16 cellular contexts compared by ENCODE assay signal in the genomic region with DNA sequence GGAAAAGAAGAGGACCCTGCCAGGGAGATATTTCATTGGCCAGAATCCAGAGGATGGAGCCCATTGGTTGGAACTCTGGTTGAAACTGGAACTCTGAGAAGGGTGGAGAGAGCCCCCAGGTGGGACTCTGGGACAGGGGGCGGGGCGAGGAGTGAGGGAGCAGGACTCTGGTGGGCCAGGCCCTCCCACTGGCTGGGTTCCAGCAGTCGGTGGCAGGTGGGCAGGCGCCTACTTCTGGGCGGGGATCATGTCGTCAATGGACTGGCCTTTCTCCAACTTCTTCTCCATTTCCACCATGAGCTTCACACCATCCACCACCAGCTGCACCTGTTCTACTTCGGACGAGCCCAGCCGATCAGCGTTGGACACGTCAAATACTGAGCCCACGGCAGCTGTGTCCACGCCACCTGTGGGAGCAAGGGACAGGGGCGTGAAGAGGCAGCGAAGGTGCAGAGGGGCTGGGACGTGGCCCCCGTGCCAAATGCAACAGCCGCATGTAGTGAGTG. TPM values are rescaled to one million over a fixed set of nuclear protein-coding genes. Genes with fewer than 3 reads are reported as not detected.
DNase-seq lines count a peak whose midpoint lies in the region; ATAC-seq, FAIRE-seq and TF ChIP-seq lines count a peak whose summit lies in the region.
"Had no signal": no experiment of that assay in that cellular context is flagged by ENCODE, and none has a peak within 500 bp of the region (broad histone marks: within the 10 kb centered on the region; RNA-seq: fewer than 3 reads in every experiment).

No MANE protein-coding gene starts in this region.

- no peak overlapping the region for H3K56ac ChIP-seq in H1 (replicated peaks; ENCODE audit: insufficient read length, low read depth, low read length)

- POLR2A ChIA-PET in H1 (lab: Charles Lee; ENCODE audit: partially characterized antibody) = interaction anchor here (0.7 to 2.1 kb wide), 6 partner anchors 19 to 214 kb away, joined by 3 to 6 read pairs (median 3); a partner anchor contains a TSS
- POLR2A ChIA-PET in CD8-positive, alpha-beta memory T cell (lab: Charles Lee) = no interaction called here

- H3K4me1 ChIP-seq in BE2C (peaks cover 4% of the 10 kb centered on the region; the same call in 1 of the 2 replicates), H1 (replicated peaks in 1 of 4; ENCODE audit: control insufficient read depth in 3 of 4, insufficient read depth in 4 of 4, low read length in 3 of 4) (no peaks in the 10 kb centered on the region; a peak in 2 of 7 replicates)
- H3K4me1 ChIP-seq in CD8-positive, alpha-beta memory T cell (ENCODE audit: insufficient read depth, low read length) = no peaks in the 10 kb centered on the region
- H3K4me1 ChIP-seq: pancreas, spleen had no signal

- H3K9me3 ChIP-seq in BE2C (no peaks in the 10 kb centered on the region), H1 (ENCODE audit: insufficient read depth in 2 of 2, low read depth in 1 of 2, low read length in 1 of 2) (no peaks in the 10 kb centered on the region)
- no peaks in the 10 kb centered on the region for H3K9me3 ChIP-seq in CD8-positive, alpha-beta memory T cell (ENCODE audit: low read length)
- H3K9me3 ChIP-seq: MG63, mucosa of descending colon, pancreas had no signal

- 0 out of 2 replicates have a peak overlapping the region, but pooled peaks have one; percentile 72 for H2BK15ac ChIP-seq in H1 (ENCODE audit: low read length)

- H2BK20ac ChIP-seq in H1 (ENCODE audit: low read length) = no peak overlapping the region

- WGBS in H1 (ENCODE audit: extremely low coverage in 1 of 2, insufficient coverage in 1 of 2, insufficient read length in 1 of 2, insufficient replicate concordance in 2 of 2, low coverage in 1 of 2, low lambda C conversion rate in 2 of 2, missing lambda C conversion rate in 1 of 2), 2 experiments = 82% methylated on average over 18 of the region's 18 CpGs; no CpG with 5 or more reads in 1 of the 2 experiments

- no peak for TF ChIP-seq POLR2A in H1 (IDR thresholded peaks at IDR 0.05; ENCODE audit: control extremely low read depth in 1 of 2, low read depth in 2 of 2, low read length in 2 of 2)

- H2BK5ac ChIP-seq in H1 (ENCODE audit: low read depth, low read length) = no peak overlapping the region

- no peaks in the 10 kb centered on the region for H3K9me3 Mint-ChIP-seq in CD8-positive, alpha-beta memory T cell

- no peak overlapping the region for H3K14ac ChIP-seq in H1 (ENCODE audit: insufficient read length)

- no peak for FAIRE-seq in H1 (lab: Jason Lieb, UNC)
- FAIRE-seq: endothelial cell of umbilical vein, pancreas had no signal

- no peaks in the 10 kb centered on the region for H4K20me1 ChIP-seq in H1 (replicated peaks in 1 of 2; ENCODE audit: control insufficient read depth in 1 of 2, insufficient read depth in 2 of 2, low read length in 2 of 2)

- peak; percentile 65 for DNase-seq in BE2C
- DNase-seq in H7 = peak; percentile 87
- DNase-seq in NCI-H2171 treated with DMSO at 0.1 percent for 48 hours (lab: John Stamatoyannopoulos, UW) = peak; percentile 90
- DNase-seq in H1 (ENCODE audit: low read depth in 1 of 2, low spot score in 2 of 2) = peak in 1 of 2 experiments; percentile 60
- no peak for DNase-seq in activated CD4-positive, alpha-beta T cell treated with anti-CD3 and anti-CD28 coated beads for 1 hour
- no peak for DNase-seq in CD8-positive, alpha-beta memory T cell
- DNase-seq: activated T-cell treated with anti-CD3 and anti-CD28 coated beads, Interleukin-2, amount 50 U/mL, for 72 hours; islet precursor cell; MG63; mucosa of descending colon; spleen; T1000 had no signal

- no peak for TF ChIP-seq EP300 in H1 (IDR thresholded peaks at IDR 0.05; ENCODE audit: borderline replicate concordance in 1 of 2, low read depth in 2 of 2, low read length in 2 of 2)

- H2AFZ ChIP-seq in H1 (ENCODE audit: low read length) = no peak overlapping the region

- no peak overlapping the region for H3K27ac ChIP-seq in H1 (ENCODE audit: low read depth, low read length)
- no peak overlapping the region for H3K27ac ChIP-seq in CD8-positive, alpha-beta memory T cell (ENCODE audit: low read depth, low read length)
- H3K27ac ChIP-seq: pancreas, spleen had no signal

- H2BK12ac ChIP-seq in H1 (ENCODE audit: low read depth, low read length) = peak overlapping the region; percentile 43; the same call in 1 of the 2 replicates

- no peak overlapping the region for H2BK120ac ChIP-seq in H1 (replicated peaks; ENCODE audit: low read depth, low read length)

- H3K18ac ChIP-seq in H1 (ENCODE audit: extremely low read depth, low read length) = no peak overlapping the region

- no peak overlapping the region for H4K5ac ChIP-seq in H1 (ENCODE audit: insufficient read length, low read depth, low read length)

- CTCF ChIA-PET in H1 (lab: Charles Lee; ENCODE audit: partially characterized antibody) = interaction anchor here (0.6 to 1.9 kb wide), 6 partner anchors 11 to 89 kb away, joined by 3 to 7 read pairs (median 3); no protein-coding TSS in a partner anchor
- CTCF ChIA-PET in CD8-positive, alpha-beta memory T cell (lab: Charles Lee) = no interaction called here

- TF ChIP-seq CTCF in BE2C (IDR thresholded peaks at IDR 0.05; ENCODE audit: low read depth, low read length) (no peak), H1 (IDR thresholded peaks at IDR 0.05; ENCODE audit: control extremely low read depth in 1 of 3, insufficient read depth in 1 of 3, low read depth in 1 of 3, low read length in 3 of 3) (no peak)

- H3K36me3 ChIP-seq in BE2C (no peaks in the 10 kb centered on the region), H7 (replicated peaks; ENCODE audit: control insufficient read depth, insufficient read depth, low read length) (no peaks in the 10 kb centered on the region), H1 (ENCODE audit: control insufficient read depth in 2 of 4, insufficient read depth in 4 of 4, low read length in 3 of 4) (no peaks in the 10 kb centered on the region; a peak in 1 of 8 replicates)
- H3K36me3 ChIP-seq in CD8-positive, alpha-beta memory T cell (ENCODE audit: insufficient read depth, low read length) = no peaks in the 10 kb centered on the region
- H3K36me3 ChIP-seq: MG63, pancreas had no signal

- no peaks in the 10 kb centered on the region for H3K23me2 ChIP-seq in H1 (ENCODE audit: low read depth, low read length)

- no peaks in the 10 kb centered on the region for H3K79me2 ChIP-seq in H1 (ENCODE audit: control insufficient read depth in 1 of 2, insufficient read depth in 2 of 2, low read length in 2 of 2)

- no peak for TF ChIP-seq RAD21 in H1 (IDR thresholded peaks at IDR 0.05 in 1 of 2, conservative IDR thresholded peaks at IDR 0.05 in 1 of 2; ENCODE audit: low read depth in 2 of 2, low read length in 2 of 2)

- H3K36me3 Mint-ChIP-seq in CD8-positive, alpha-beta memory T cell = peaks cover 2 to 11% (median 3%) of the 10 kb centered on the region in 3 donors

- no peak overlapping the region for H3K4me3 Mint-ChIP-seq in CD8-positive, alpha-beta memory T cell
- H3K4me3 Mint-ChIP-seq: activated T-cell treated with anti-CD3 and anti-CD28 coated beads, Interleukin-2, amount 50 U/mL, for 72 hours had no signal

- no peaks in the 10 kb centered on the region for H3K79me1 ChIP-seq in H1 (ENCODE audit: low read depth, low read length)

- H3K27me3 ChIP-seq in BE2C = no peaks in the 10 kb centered on the region
- H3K27me3 ChIP-seq in H7 (ENCODE audit: control insufficient read depth, insufficient read depth, low read length) = peaks cover 5% of the 10 kb centered on the region
- peaks cover 0 to 13% (median 10%) of the 10 kb centered on the region in 4 experiments; a peak in 3 of 7 replicates for H3K27me3 ChIP-seq in H1 (replicated peaks in 1 of 4; ENCODE audit: control insufficient read depth in 3 of 4, extremely low read depth in 1 of 4, insufficient read depth in 3 of 4, low read length in 3 of 4)
- no peaks in the 10 kb centered on the region for H3K27me3 ChIP-seq in CD8-positive, alpha-beta memory T cell (ENCODE audit: insufficient read depth, low read length, poor library complexity, severe bottlenecking)
- H3K27me3 ChIP-seq: MG63, pancreas had no signal

- no peak overlapping the region for H3K9ac ChIP-seq in H1 (replicated peaks in 1 of 4; ENCODE audit: extremely low read depth in 1 of 4, low read depth in 3 of 4, low read length in 3 of 4)

- H3K4me2 ChIP-seq in H1 (ENCODE audit: insufficient read depth in 1 of 2, low read depth in 2 of 2, low read length in 2 of 2) = 0 out of 4 replicates have a peak overlapping the region, but pooled peaks of 1 of the 2 experiments have one; percentile 42

- H2AK5ac ChIP-seq in H1 (ENCODE audit: low read depth, low read length) = no peak overlapping the region

- H3K4ac ChIP-seq in H1 (replicated peaks; ENCODE audit: insufficient read length, low read depth, low read length) = no peak overlapping the region

- H4K8ac ChIP-seq in H1 (ENCODE audit: extremely low read depth, insufficient read depth, low read length) = peak overlapping the region; percentile 15; the same call in 1 of the 2 replicates

- no peak overlapping the region for H3K4me3 ChIP-seq in BE2C (ENCODE audit: low read depth, low read length)
- H3K4me3 ChIP-seq in H7 (ENCODE audit: insufficient read depth, low read depth, low read length) = no peak overlapping the region
- no peak overlapping the region for H3K4me3 ChIP-seq in H1 (ENCODE audit: extremely low read depth in 1 of 4, insufficient read depth in 2 of 4, low read depth in 3 of 4, low read length in 4 of 4)
- H3K4me3 ChIP-seq in CD8-positive, alpha-beta memory T cell (ENCODE audit: low read length) = no peak overlapping the region
- H3K4me3 ChIP-seq: MG63, mucosa of descending colon, pancreas, spleen had no signal

- no peak overlapping the region for H3K27ac Mint-ChIP-seq in CD8-positive, alpha-beta memory T cell
- H3K27ac Mint-ChIP-seq: activated T-cell treated with anti-CD3 and anti-CD28 coated beads, Interleukin-2, amount 50 U/mL, for 72 hours had no signal

- peaks cover 0 to 2% (median 0%) of the 10 kb centered on the region in 3 donors for H3K4me1 Mint-ChIP-seq in CD8-positive, alpha-beta memory T cell

- H4K91ac ChIP-seq in H1 (replicated peaks; ENCODE audit: insufficient read length, low read length) = no peak overlapping the region

- H3K27me3 Mint-ChIP-seq in CD8-positive, alpha-beta memory T cell = peaks cover 0 to 2% of the 10 kb centered on the region in 2 donors

- no peak for ATAC-seq in HG03342 (IDR thresholded peaks at IDR 0.05; ENCODE audit: unreplicated experiment)
- ATAC-seq in HG02840 (IDR thresholded peaks at IDR 0.05; ENCODE audit: low FRiP score, unreplicated experiment) = no peak
- ATAC-seq: activated T-cell treated with anti-CD3 and anti-CD28 coated beads, Interleukin-2, amount 50 U/mL, for 72 hours; mucosa of descending colon; pancreas had no signal

- no peak overlapping the region for H3K23ac ChIP-seq in H1 (ENCODE audit: insufficient read length)

RNA-seq across cellular contexts. Expression of a gene that starts 16.1 kb away (rescaled TPM):
- 1.0 TPM for polyA plus RNA-seq in BE2C (2012; ENCODE audit: insufficient read depth, insufficient read length, low read depth)
- not detected in 2 replicates for total RNA-seq in H7 (2014; rRNA removed; shearing (Covaris generic))
- not detected in 2 replicates for total RNA-seq in H1 (2021; fragmentation: NEBNext Ultra II Directional; extraction: Animal tissue kit (Norgen Biotek cat#: 25700))
- polyA plus RNA-seq in H1 (2011; rRNA removed) = 0.08 and 0.09 TPM in 2 replicates
- polyA plus RNA-seq in H1 (2011; cell fraction: cytosol; rRNA removed) = 0.09 TPM
- polyA plus RNA-seq in H1 (2011; cell fraction: nucleus; rRNA removed) = 0.06 TPM
- polyA plus RNA-seq in H1 (2012, experiment 1 of 2) = 0.13 to 0.28 TPM in 2 of 4 replicates, not detected in the others
- 0.09 TPM for polyA plus RNA-seq in H1 (2012, experiment 2 of 2)
- 0.06 TPM for polyA plus RNA-seq in H1 (2013, experiment 1 of 2)
- 0.06 TPM for polyA plus RNA-seq in H1 (2013, experiment 2 of 2)
- polyA minus RNA-seq in H1 (2011; rRNA and poly(A)+ RNA removed) = not detected in 2 replicates
- polyA minus RNA-seq in H1 (2011; cell fraction: cytosol; rRNA and poly(A)+ RNA removed) = not detected
- polyA minus RNA-seq in H1 (2011; cell fraction: nucleus; rRNA and poly(A)+ RNA removed) = not detected
- total RNA-seq in CD8-positive, alpha-beta memory T cell = not detected
- polyA plus RNA-seq in CD8-positive, alpha-beta memory T cell = 0.13 TPM
- total RNA-seq: activated T-cell treated with anti-CD3 and anti-CD28 coated beads, Interleukin-2, amount 50 U/mL, for 72 hours; endothelial cell of umbilical vein had no signal
- polyA plus RNA-seq: endothelial cell of umbilical vein had no signal

RNA-seq across cellular contexts. Expression of a gene that starts 34.0 kb away (rescaled TPM):
- not detected for polyA plus RNA-seq in BE2C (2012; ENCODE audit: insufficient read depth, insufficient read length, low read depth)
- total RNA-seq in H7 (2014; rRNA removed; shearing (Covaris generic)) = 1.6 and 1.8 TPM in 2 replicates
- 2.8 and 3.2 TPM in 2 replicates for total RNA-seq in H1 (2021; fragmentation: NEBNext Ultra II Directional; extraction: Animal tissue kit (Norgen Biotek cat#: 25700))
- polyA plus RNA-seq in H1 (2011; rRNA removed) = 1.3 and 2.4 TPM in 2 replicates
- polyA plus RNA-seq in H1 (2011; cell fraction: cytosol; rRNA removed) = 2.7 TPM
- 3.0 TPM for polyA plus RNA-seq in H1 (2011; cell fraction: nucleus; rRNA removed)
- polyA plus RNA-seq in H1 (2012, experiment 1 of 2) = 0.50 to 1.9 TPM (median 1.8 TPM) in 4 replicates
- 2.0 TPM for polyA plus RNA-seq in H1 (2012, experiment 2 of 2)
- 3.0 TPM for polyA plus RNA-seq in H1 (2013, experiment 1 of 2)
- 2.4 TPM for polyA plus RNA-seq in H1 (2013, experiment 2 of 2)
- polyA minus RNA-seq in H1 (2011; rRNA and poly(A)+ RNA removed) = 0.41 and 0.50 TPM in 2 replicates
- 1.0 TPM for polyA minus RNA-seq in H1 (2011; cell fraction: cytosol; rRNA and poly(A)+ RNA removed)
- 1.00 TPM for polyA minus RNA-seq in H1 (2011; cell fraction: nucleus; rRNA and poly(A)+ RNA removed)
- total RNA-seq in CD8-positive, alpha-beta memory T cell = not detected
- polyA plus RNA-seq in CD8-positive, alpha-beta memory T cell = not detected
- total RNA-seq: endothelial cell of umbilical vein, mucosa of descending colon had no signal
- polyA plus RNA-seq: endothelial cell of umbilical vein had no signal

RNA-seq across cellular contexts. Expression of a gene that starts 55.5 kb away (rescaled TPM):
- polyA plus RNA-seq in BE2C (2012; ENCODE audit: insufficient read depth, insufficient read length, low read depth) = 43.6 TPM
- total RNA-seq in H7 (2014; rRNA removed; shearing (Covaris generic)) = 16.1 and 26.5 TPM in 2 replicates
- 46.8 and 49.8 TPM in 2 replicates for total RNA-seq in H1 (2021; fragmentation: NEBNext Ultra II Directional; extraction: Animal tissue kit (Norgen Biotek cat#: 25700))
- polyA plus RNA-seq in H1 (2011; rRNA removed) = 12.3 and 22.4 TPM in 2 replicates
- polyA plus RNA-seq in H1 (2011; cell fraction: cytosol; rRNA removed) = 11.8 TPM
- polyA plus RNA-seq in H1 (2011; cell fraction: nucleus; rRNA removed) = 25.0 TPM
- 37.1 to 48.7 TPM (median 42.2 TPM) in 4 replicates for polyA plus RNA-seq in H1 (2012, experiment 1 of 2)
- 29.4 TPM for polyA plus RNA-seq in H1 (2012, experiment 2 of 2)
- polyA plus RNA-seq in H1 (2013, experiment 1 of 2) = 22.0 TPM
- 21.6 TPM for polyA plus RNA-seq in H1 (2013, experiment 2 of 2)
- polyA minus RNA-seq in H1 (2011; rRNA and poly(A)+ RNA removed) = 27.3 and 30.2 TPM in 2 replicates
- 26.7 TPM for polyA minus RNA-seq in H1 (2011; cell fraction: cytosol; rRNA and poly(A)+ RNA removed)
- 19.4 TPM for polyA minus RNA-seq in H1 (2011; cell fraction: nucleus; rRNA and poly(A)+ RNA removed)
- total RNA-seq in CD8-positive, alpha-beta memory T cell = 10 to 100 TPM; 20.2 to 21.2 TPM
- polyA plus RNA-seq in CD8-positive, alpha-beta memory T cell = 2.6 TPM

Comparison
In these comparisons a context has a peak if more than half of its experiments do, and no peak if none do; other contexts are left out.
1. DNase-seq: peak in BE2C (single experiment), H7 (single experiment) and NCI-H2171 treated with DMSO at 0.1 percent for 48 hours (single experiment); none in activated CD4-positive, alpha-beta T cell treated with anti-CD3 and anti-CD28 coated beads for 1 hour (single experiment) and CD8-positive, alpha-beta memory T cell (0 of 5).